In genomic region chr11:110453684-110454354, GRCh38 we compare ENCODE assay signal across 10 cellular contexts. TPM values are rescaled to one million over a fixed set of nuclear protein-coding genes. Genes with fewer than 3 reads are reported as not detected.
A peak's percentile ranks its signal among the peaks of the same experiment; 100 is the strongest.
DNase-seq lines count a peak whose midpoint lies in the region; ATAC-seq and TF ChIP-seq lines count a peak whose summit lies in the region.
"Had no signal": no experiment of that assay in that cellular context is flagged by ENCODE, and none has a peak within 500 bp of the region (broad histone marks: within the 10 kb centered on the region; RNA-seq: fewer than 3 reads in every experiment).

No MANE protein-coding gene starts in this region.

- ATAC-seq in GM18511 (IDR thresholded peaks at IDR 0.05; ENCODE audit: unreplicated experiment) (peak; percentile 84), HG03025 (IDR thresholded peaks at IDR 0.05; ENCODE audit: low FRiP score, unreplicated experiment) (peak; percentile 80)
- no peak for ATAC-seq in activated CD8-positive, alpha-beta T cell treated with anti-CD3 and anti-CD28 coated beads, Interleukin-2, amount 10 ng/mL, durations not matched to agents 7 days and 5 days

- peak overlapping the region; percentile 36 for H3K4me3 Mint-ChIP-seq in activated CD8-positive, alpha-beta T cell treated with anti-CD3 and anti-CD28 coated beads, Interleukin-2, amount 10 ng/mL, durations not matched to agents 7 days and 5 days

- no peak overlapping the region for H3K4me3 ChIP-seq in brain microvascular endothelial cell (ENCODE audit: low read depth, low read length)
- no peak overlapping the region for H3K4me3 ChIP-seq in thyroid gland (replicated peaks in 1 of 3)

- H3K27me3 ChIP-seq in brain microvascular endothelial cell (replicated peaks): no peaks in the 10 kb centered on the region
- no peaks in the 10 kb centered on the region for H3K27me3 ChIP-seq in thyroid gland

- intact Hi-C loops in thyroid gland (cut with DNase I): no loop called here

- H3K9me3 ChIP-seq in thyroid gland: no peaks in the 10 kb centered on the region

- WGBS in thyroid gland, 2 donors: 75 to 85% methylated on average over 5 of the region's 5 CpGs

- H3K36me3 ChIP-seq in brain microvascular endothelial cell (replicated peaks): peaks cover 3% of the 10 kb centered on the region
- H3K36me3 ChIP-seq in thyroid gland: no peaks in the 10 kb centered on the region

- H3K9me3 Mint-ChIP-seq in activated CD8-positive, alpha-beta T cell treated with anti-CD3 and anti-CD28 coated beads, Interleukin-2, amount 10 ng/mL, durations not matched to agents 7 days and 5 days (ENCODE audit: insufficient read depth): peaks cover 9% of the 10 kb centered on the region

- in situ Hi-C loops in brain microvascular endothelial cell (cut with HindIII; ENCODE audit: low pct_ligation_motif_present, low sequenced_read_pairs): no loop called here

- POLR2A ChIA-PET in activated CD8-positive, alpha-beta T cell treated with anti-CD3 and anti-CD28 coated beads, Interleukin-2, amount 10 ng/mL, durations not matched to agents 7 days and 5 days (lab: Charles Lee): interaction anchor here (0.6 kb wide), 1 partner anchor 776 kb away, joined by 3 read pairs; no protein-coding TSS in a partner anchor

- no peak overlapping the region for H3K27ac ChIP-seq in brain microvascular endothelial cell
- no peak overlapping the region for H3K27ac ChIP-seq in thyroid gland

- CTCF ChIA-PET in activated CD8-positive, alpha-beta T cell treated with anti-CD3 and anti-CD28 coated beads, Interleukin-2, amount 10 ng/mL, durations not matched to agents 7 days and 5 days (lab: Charles Lee): interaction anchor here (0.7 to 1.6 kb wide), 5 partner anchors 12 to 375 kb away, joined by 3 to 6 read pairs (median 3); partner anchors contain the start of gene FDX1

- TF ChIP-seq CTCF in GM20000 (IDR thresholded peaks at IDR 0.05; ENCODE audit: extremely low read depth, missing control alignments) (no peak), brain microvascular endothelial cell (IDR thresholded peaks at IDR 0.05; ENCODE audit: low read depth, low read length, missing control alignments) (no peak), thyroid gland (IDR thresholded peaks at IDR 0.05) (no peak)

- peak; percentile 41 for DNase-seq in GM20000 (ENCODE audit: low spot score)
- no peak for DNase-seq in activated CD8-positive, alpha-beta T cell treated with anti-CD3 and anti-CD28 coated beads, Interleukin-2, amount 10 ng/mL, durations not matched to agents 7 days and 5 days
- no peak for DNase-seq in SHP77 treated with DMSO at 0.1 percent for 48 hours (lab: John Stamatoyannopoulos, UW)
- DNase-seq in germinal center (ENCODE audit: low spot score): no peak
- DNase-seq in brain microvascular endothelial cell: no peak
- DNase-seq in thyroid gland: no peak
- DNase-seq: cerebellar nuclear complex, NCI-H510A had no signal

- peaks cover 55% of the 10 kb centered on the region for H3K4me1 Mint-ChIP-seq in activated CD8-positive, alpha-beta T cell treated with anti-CD3 and anti-CD28 coated beads, Interleukin-2, amount 10 ng/mL, durations not matched to agents 7 days and 5 days (ENCODE audit: low read depth)

- no peaks in the 10 kb centered on the region for H3K27me3 Mint-ChIP-seq in activated CD8-positive, alpha-beta T cell treated with anti-CD3 and anti-CD28 coated beads, Interleukin-2, amount 10 ng/mL, durations not matched to agents 7 days and 5 days (ENCODE audit: low read depth)

- H3K4me1 ChIP-seq in thyroid gland: peaks cover 2 to 3% of the 10 kb centered on the region in 2 donors

- H3K36me3 Mint-ChIP-seq in activated CD8-positive, alpha-beta T cell treated with anti-CD3 and anti-CD28 coated beads, Interleukin-2, amount 10 ng/mL, durations not matched to agents 7 days and 5 days (ENCODE audit: low read depth): peaks cover 29% of the 10 kb centered on the region

- no peak for TF ChIP-seq POLR2A in thyroid gland (IDR thresholded peaks at IDR 0.05)

- H3K27ac Mint-ChIP-seq in activated CD8-positive, alpha-beta T cell treated with anti-CD3 and anti-CD28 coated beads, Interleukin-2, amount 10 ng/mL, durations not matched to agents 7 days and 5 days: peak overlapping the region; percentile 78

RNA-seq across cellular contexts. Expression of gene FDX1, which starts 24.1 kb away (rescaled TPM):
- 10 to 100 TPM; 10.0 to 10.5 TPM for total RNA-seq in activated CD8-positive, alpha-beta T cell treated with anti-CD3 and anti-CD28 coated beads, Interleukin-2, amount 10 ng/mL, durations not matched to agents 7 days and 5 days
- 10 to 100 TPM; 28.9 to 58.5 (median 39.6) TPM for total RNA-seq in thyroid gland
